ENCODE assay signal across 23 cellular contexts in the genomic region with DNA sequence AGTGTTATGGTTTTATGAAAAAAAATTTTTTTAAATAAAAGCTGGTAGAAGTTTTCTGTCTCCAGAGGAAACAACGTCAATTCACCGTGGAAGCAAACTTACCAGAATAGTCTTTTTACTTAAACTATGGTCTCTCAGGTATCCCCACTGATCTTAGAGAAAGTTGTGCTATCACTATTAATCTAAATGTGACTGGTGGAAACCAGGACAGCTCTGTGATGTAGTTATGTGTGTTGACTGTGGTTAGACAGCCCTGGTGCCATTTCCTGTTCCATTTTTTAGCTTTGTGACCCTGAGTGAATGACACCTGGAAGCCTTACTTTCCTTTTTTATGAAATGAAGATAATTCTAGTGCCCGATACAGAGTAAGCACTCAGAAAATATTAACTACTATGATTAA.
"Had no signal": no experiment of that assay in that cellular context is flagged by ENCODE, and none has a peak within 500 bp of the region (broad histone marks: within the 10 kb centered on the region; RNA-seq: fewer than 3 reads in every experiment).

No MANE protein-coding gene starts in this region.

- H3K9me3 Mint-ChIP-seq: type B pancreatic cell had no signal

- H3K4me1 Mint-ChIP-seq: nephron had no signal

- H3K27ac ChIP-seq: breast epithelium, gastroesophageal sphincter, hepatocyte, uterus had no signal

- H2AFZ ChIP-seq: hepatocyte had no signal

- H3K4me2 ChIP-seq: hepatocyte had no signal

- H3K27me3 ChIP-seq: gastroesophageal sphincter, hepatocyte had no signal

- H3K36me3 Mint-ChIP-seq: activated naive CD4-positive, alpha-beta T cell treated with anti-CD3 and anti-CD28 coated beads, Interleukin-2, amount 10 ng/mL, durations not matched to agents 7 days and 5 days; type B pancreatic cell had no signal

- ATAC-seq: gastroesophageal sphincter, left cardiac atrium, left ventricle myocardium superior, mucosa of descending colon, right cardiac atrium had no signal

- H3K27me3 Mint-ChIP-seq: activated CD4-positive, alpha-beta T cell treated with anti-CD3 and anti-CD28 coated beads, Interleukin-2, amount 10 ng/mL, durations not matched to agents 7 days and 5 days; activated naive CD4-positive, alpha-beta T cell treated with anti-CD3 and anti-CD28 coated beads, Interleukin-2, amount 10 ng/mL, durations not matched to agents 7 days and 5 days; stimulated activated naive CD8-positive, alpha-beta T cell treated with anti-CD3 and anti-CD28 coated beads, Interleukin-15, Interleukin-2, amounts not matched to agents 100 ng/mL and 50 ng/mL, for 24 hours had no signal

- H3K79me2 ChIP-seq: hepatocyte had no signal

- H3K9me3 ChIP-seq: breast epithelium, gastroesophageal sphincter, mucosa of descending colon, uterus had no signal

- H3K4me3 ChIP-seq: breast epithelium, gastroesophageal sphincter, hepatocyte, mucosa of descending colon, uterus had no signal

- H3K27ac Mint-ChIP-seq: activated CD4-positive, alpha-beta T cell treated with anti-CD3 and anti-CD28 coated beads, Interleukin-2, amount 10 ng/mL, durations not matched to agents 7 days and 5 days; activated naive CD4-positive, alpha-beta T cell treated with anti-CD3 and anti-CD28 coated beads, Interleukin-2, amount 10 ng/mL, durations not matched to agents 7 days and 5 days; nephron; stimulated activated naive CD8-positive, alpha-beta T cell treated with anti-CD3 and anti-CD28 coated beads, Interleukin-15, Interleukin-2, amounts not matched to agents 100 ng/mL and 50 ng/mL, for 24 hours; type B pancreatic cell had no signal

- H3K4me3 Mint-ChIP-seq: activated CD4-positive, alpha-beta T cell treated with anti-CD3 and anti-CD28 coated beads, Interleukin-2, amount 10 ng/mL, durations not matched to agents 7 days and 5 days; activated naive CD4-positive, alpha-beta T cell treated with anti-CD3 and anti-CD28 coated beads, Interleukin-2, amount 10 ng/mL, durations not matched to agents 7 days and 5 days; nephron; stimulated activated naive CD8-positive, alpha-beta T cell treated with anti-CD3 and anti-CD28 coated beads, Interleukin-15, Interleukin-2, amounts not matched to agents 100 ng/mL and 50 ng/mL, for 24 hours; type B pancreatic cell had no signal

- H3K36me3 ChIP-seq: breast epithelium, gastroesophageal sphincter, uterus had no signal

- DNase-seq: activated CD4-positive, alpha-beta T cell treated with anti-CD3 and anti-CD28 coated beads for 1 hour; activated CD4-positive, alpha-beta T cell treated with anti-CD3 and anti-CD28 coated beads, Interleukin-2, amount 10 ng/mL, durations not matched to agents 7 days and 5 days; activated gamma-delta T cell; activated naive CD4-positive, alpha-beta T cell treated with anti-CD3 and anti-CD28 coated beads, Interleukin-2, amount 10 ng/mL, durations not matched to agents 7 days and 5 days; amygdala; dermis blood vessel endothelial cell; effector CD4-positive, alpha-beta T cell; left cardiac atrium; left ventricle myocardium superior; mucosa of descending colon; posterior cingulate gyrus; right cardiac atrium; stimulated activated CD4-positive, alpha-beta T cell treated with anti-CD3 and anti-CD28 coated beads, Interleukin-15, amount 100 ng/mL, for 24 hours; stimulated activated CD4-positive, alpha-beta T cell treated with anti-CD3 and anti-CD28 coated beads, Interleukin-2, amount 100 ng/mL, for 24 hours; substantia nigra; T-helper 9 cell; uterus had no signal

- H3K4me1 ChIP-seq: breast epithelium, gastroesophageal sphincter, uterus had no signal
